Comparison of ENCODE assay signal across 10 cellular contexts in the genomic region with DNA sequence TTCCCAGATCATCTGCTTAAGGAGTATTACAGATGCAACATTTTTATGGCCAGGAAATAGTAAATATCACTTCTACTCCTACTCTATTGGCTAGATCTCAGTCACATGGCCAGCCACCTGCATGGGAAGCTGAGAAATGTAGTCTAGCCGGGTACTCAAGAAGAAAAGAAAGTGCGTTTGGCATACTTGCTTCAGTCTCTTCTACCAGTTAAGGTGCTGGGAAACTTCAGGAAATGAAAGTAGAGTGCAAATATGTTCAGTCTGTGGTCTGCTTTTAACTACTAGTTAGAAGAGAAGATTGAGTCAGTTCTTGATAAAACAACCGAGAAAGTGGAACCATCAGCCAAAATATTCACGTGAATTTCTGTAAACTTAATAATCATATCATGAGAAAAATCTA.
A peak's percentile ranks its signal among the peaks of the same experiment; 100 is the strongest.
DNase-seq lines count a peak whose midpoint lies in the region; ATAC-seq and TF ChIP-seq lines count a peak whose summit lies in the region.
"Had no signal": no experiment of that assay in that cellular context is flagged by ENCODE, and none has a peak within 500 bp of the region (broad histone marks: within the 10 kb centered on the region; RNA-seq: fewer than 3 reads in every experiment).

No MANE protein-coding gene starts in this region.

- peaks cover 26% of the 10 kb centered on the region for H3K36me3 Mint-ChIP-seq in CD4-positive, CD25-positive, alpha-beta regulatory T cell
- peaks cover 19% of the 10 kb centered on the region for H3K36me3 Mint-ChIP-seq in activated CD8-positive, alpha-beta T cell treated with anti-CD3 and anti-CD28 coated beads, Interleukin-2, amount 10 ng/mL, durations not matched to agents 7 days and 5 days (ENCODE audit: low read depth)

- POLR2A ChIA-PET in activated CD8-positive, alpha-beta T cell treated with anti-CD3 and anti-CD28 coated beads, Interleukin-2, amount 10 ng/mL, durations not matched to agents 7 days and 5 days (lab: Charles Lee): no interaction called here

- H3K4me1 ChIP-seq in CD4-positive, CD25-positive, alpha-beta regulatory T cell (ENCODE audit: control insufficient read depth, insufficient read depth, low read length, poor library complexity, severe bottlenecking): peaks cover 3% of the 10 kb centered on the region

- H3K27me3 ChIP-seq in CD4-positive, CD25-positive, alpha-beta regulatory T cell (ENCODE audit: control insufficient read depth, insufficient read depth, low read length): no peaks in the 10 kb centered on the region

- H3K4me3 Mint-ChIP-seq in CD4-positive, CD25-positive, alpha-beta regulatory T cell: peak overlapping the region in 2 of 4 donors; percentile 6 to 11
- peak overlapping the region; percentile 41 for H3K4me3 Mint-ChIP-seq in activated CD8-positive, alpha-beta T cell treated with anti-CD3 and anti-CD28 coated beads, Interleukin-2, amount 10 ng/mL, durations not matched to agents 7 days and 5 days

- H3K27me3 Mint-ChIP-seq in CD4-positive, CD25-positive, alpha-beta regulatory T cell: no peaks in the 10 kb centered on the region
- H3K27me3 Mint-ChIP-seq in activated CD8-positive, alpha-beta T cell treated with anti-CD3 and anti-CD28 coated beads, Interleukin-2, amount 10 ng/mL, durations not matched to agents 7 days and 5 days (ENCODE audit: low read depth): no peaks in the 10 kb centered on the region

- no peak overlapping the region for H3K27ac ChIP-seq in CD4-positive, CD25-positive, alpha-beta regulatory T cell (ENCODE audit: insufficient read depth, low read length, poor library complexity, severe bottlenecking)
- H3K27ac ChIP-seq in coronary artery: no peak overlapping the region
- H3K27ac ChIP-seq: parathyroid adenoma, PC-9 had no signal

- no peak overlapping the region for H3K4me3 ChIP-seq in CD4-positive, CD25-positive, alpha-beta regulatory T cell (ENCODE audit: low read depth, low read length)
- H3K4me3 ChIP-seq in coronary artery: no peak overlapping the region
- H3K4me3 ChIP-seq: PC-9 had no signal

- H3K9me3 ChIP-seq in CD4-positive, CD25-positive, alpha-beta regulatory T cell (ENCODE audit: control insufficient read depth in 2 of 2, low read length in 2 of 2): no peaks in the 10 kb centered on the region

- ATAC-seq in CD4-positive, CD25-positive, alpha-beta regulatory T cell (ENCODE audit: low read depth in 2 of 2): peak; percentile 58 to 72
- peak; percentile 99 for ATAC-seq in GM19324 (IDR thresholded peaks at IDR 0.05; ENCODE audit: low FRiP score, unreplicated experiment)
- ATAC-seq in HG03103 (IDR thresholded peaks at IDR 0.05; ENCODE audit: low read depth, unreplicated experiment): peak; percentile 97
- peak; percentile 79 for ATAC-seq in activated CD8-positive, alpha-beta T cell treated with anti-CD3 and anti-CD28 coated beads, Interleukin-2, amount 10 ng/mL, durations not matched to agents 7 days and 5 days
- ATAC-seq in sciatic nerve: no peak

- DNase-seq in CD4-positive, CD25-positive, alpha-beta regulatory T cell: peak in 1 of 3 donors; percentile 72
- peak; percentile 35 for DNase-seq in activated CD8-positive, alpha-beta T cell treated with anti-CD3 and anti-CD28 coated beads, Interleukin-2, amount 10 ng/mL, durations not matched to agents 7 days and 5 days
- DNase-seq in sciatic nerve (ENCODE audit: low spot score) (no peak), coronary artery (ENCODE audit: low spot score) (no peak), hippocampal formation (lab: John Stamatoyannopoulos, UW) (no peak), OCI-M1 (lab: John Stamatoyannopoulos, UW) (no peak)

- no peaks in the 10 kb centered on the region for H3K36me3 ChIP-seq in CD4-positive, CD25-positive, alpha-beta regulatory T cell (ENCODE audit: control insufficient read depth, insufficient read depth, low read length)

- intact Hi-C loops in sciatic nerve (cut with DNase I): no loop called here

- no peak for TF ChIP-seq CTCF in coronary artery (IDR thresholded peaks at IDR 0.05)

- H3K27ac Mint-ChIP-seq in CD4-positive, CD25-positive, alpha-beta regulatory T cell: peak overlapping the region in 1 of 3 donors; percentile 84
- peak overlapping the region; percentile 70 for H3K27ac Mint-ChIP-seq in activated CD8-positive, alpha-beta T cell treated with anti-CD3 and anti-CD28 coated beads, Interleukin-2, amount 10 ng/mL, durations not matched to agents 7 days and 5 days

- peaks cover 0 to 1% (median 0%) of the 10 kb centered on the region in 7 donors for H3K9me3 Mint-ChIP-seq in CD4-positive, CD25-positive, alpha-beta regulatory T cell
- no peaks in the 10 kb centered on the region for H3K9me3 Mint-ChIP-seq in activated CD8-positive, alpha-beta T cell treated with anti-CD3 and anti-CD28 coated beads, Interleukin-2, amount 10 ng/mL, durations not matched to agents 7 days and 5 days (ENCODE audit: insufficient read depth)

- H3K4me1 Mint-ChIP-seq in CD4-positive, CD25-positive, alpha-beta regulatory T cell: peaks cover under 1 to 16% (median 11%) of the 10 kb centered on the region in 4 donors
- H3K4me1 Mint-ChIP-seq in activated CD8-positive, alpha-beta T cell treated with anti-CD3 and anti-CD28 coated beads, Interleukin-2, amount 10 ng/mL, durations not matched to agents 7 days and 5 days (ENCODE audit: low read depth): peaks cover 15% of the 10 kb centered on the region

- CTCF ChIA-PET in activated CD8-positive, alpha-beta T cell treated with anti-CD3 and anti-CD28 coated beads, Interleukin-2, amount 10 ng/mL, durations not matched to agents 7 days and 5 days (lab: Charles Lee): interaction anchor here (0.7 to 3.5 kb wide), 5 partner anchors 10 to 344 kb away, joined by 3 to 20 read pairs (median 4); a partner anchor contains a TSS
